In genomic region chr19:15421726-15422260, GRCh38 we compare ENCODE assay signal across 9 cellular contexts.
A peak's percentile ranks its signal among the peaks of the same experiment; 100 is the strongest.
DNase-seq lines count a peak whose midpoint lies in the region; FAIRE-seq and TF ChIP-seq lines count a peak whose summit lies in the region.
"Had no signal": no experiment of that assay in that cellular context is flagged by ENCODE, and none has a peak within 500 bp of the region (broad histone marks: within the 10 kb centered on the region; RNA-seq: fewer than 3 reads in every experiment).

No MANE protein-coding gene starts in this region.

- no peak for TF ChIP-seq CTCF in nephron progenitor cell (IDR thresholded peaks at IDR 0.05)

- no peak for FAIRE-seq in HTR-8/SVneo (lab: Jason Lieb, UNC)

- no peak overlapping the region for H3K4me3 Mint-ChIP-seq in dendritic cell treated with granulocyte-macrophage colony-stimulating factor and Interleukin-4, amounts not matched to agents 40 ng/mL and 50 ng/mL, for 4 days
- H3K4me3 Mint-ChIP-seq in nephron progenitor cell = no peak overlapping the region
- H3K4me3 Mint-ChIP-seq: CD8-positive, alpha-beta T cell; effector memory CD8-positive, alpha-beta T cell; immature natural killer cell had no signal

- H3K4me1 Mint-ChIP-seq in dendritic cell treated with granulocyte-macrophage colony-stimulating factor and Interleukin-4, amounts not matched to agents 40 ng/mL and 50 ng/mL, for 4 days (ENCODE audit: low read depth) = peaks cover 27% of the 10 kb centered on the region
- peaks cover 26% of the 10 kb centered on the region for H3K4me1 Mint-ChIP-seq in nephron progenitor cell

- peaks cover 72% of the 10 kb centered on the region for H3K36me3 Mint-ChIP-seq in dendritic cell treated with granulocyte-macrophage colony-stimulating factor and Interleukin-4, amounts not matched to agents 40 ng/mL and 50 ng/mL, for 4 days (ENCODE audit: low read depth)
- peaks cover 52% of the 10 kb centered on the region for H3K36me3 Mint-ChIP-seq in nephron progenitor cell (ENCODE audit: low read depth)

- TF ChIP-seq POLR2A in GM18951 (IDR thresholded peaks at IDR 0.05; ENCODE audit: extremely low read depth, insufficient read depth, insufficient read length) = peak; percentile 16

- H3K9me3 Mint-ChIP-seq in dendritic cell treated with granulocyte-macrophage colony-stimulating factor and Interleukin-4, amounts not matched to agents 40 ng/mL and 50 ng/mL, for 4 days = peaks cover 7% of the 10 kb centered on the region
- peaks cover 23% of the 10 kb centered on the region for H3K9me3 Mint-ChIP-seq in nephron progenitor cell
- H3K9me3 Mint-ChIP-seq: CD8-positive, alpha-beta T cell; effector memory CD8-positive, alpha-beta T cell; immature natural killer cell had no signal

- in situ Hi-C loops in GM18951 (cut with MboI; ENCODE audit: low sequenced_read_pairs, unreplicated experiment) = no loop called here

- intact Hi-C loops in dendritic cell treated with granulocyte-macrophage colony-stimulating factor and Interleukin-4, amounts not matched to agents 40 ng/mL and 50 ng/mL, for 4 days (cut with micrococcal nuclease) = no loop called here

- no peaks in the 10 kb centered on the region for H3K27me3 Mint-ChIP-seq in dendritic cell treated with granulocyte-macrophage colony-stimulating factor and Interleukin-4, amounts not matched to agents 40 ng/mL and 50 ng/mL, for 4 days
- peaks cover 5% of the 10 kb centered on the region for H3K27me3 Mint-ChIP-seq in nephron progenitor cell (ENCODE audit: low read depth, poor library complexity)
- H3K27me3 Mint-ChIP-seq: effector memory CD8-positive, alpha-beta T cell had no signal

- peak overlapping the region; percentile 41 for H3K27ac Mint-ChIP-seq in dendritic cell treated with granulocyte-macrophage colony-stimulating factor and Interleukin-4, amounts not matched to agents 40 ng/mL and 50 ng/mL, for 4 days
- H3K27ac Mint-ChIP-seq in nephron progenitor cell = peak overlapping the region; percentile 59
- H3K27ac Mint-ChIP-seq: CD8-positive, alpha-beta T cell; effector memory CD8-positive, alpha-beta T cell had no signal

- DNase-seq in nephron progenitor cell (no peak), CD1c-positive myeloid dendritic cell (ENCODE audit: extremely low spot score) (no peak), HTR-8/SVneo (ENCODE audit: insufficient read length, low spot score) (no peak), NCI-H510A treated with DMSO at 0.1 percent for 48 hours (lab: John Stamatoyannopoulos, UW) (no peak)
- DNase-seq: CD8-positive, alpha-beta T cell; effector memory CD8-positive, alpha-beta T cell; immature natural killer cell had no signal
